In genomic region chr16:29876578-29877249, GRCh38 we compare ENCODE assay signal across 9 cellular contexts. TPM values are rescaled to one million over a fixed set of nuclear protein-coding genes. Genes with fewer than 3 reads are reported as not detected.
A peak's percentile ranks its signal among the peaks of the same experiment; 100 is the strongest.
DNase-seq lines count a peak whose midpoint lies in the region; ATAC-seq and TF ChIP-seq lines count a peak whose summit lies in the region.
"Had no signal": no experiment of that assay in that cellular context is flagged by ENCODE, and none has a peak within 500 bp of the region (broad histone marks: within the 10 kb centered on the region; RNA-seq: fewer than 3 reads in every experiment).

No MANE protein-coding gene starts in this region.

- no peak for TF ChIP-seq CTCF in GM13977 (IDR thresholded peaks at IDR 0.05; ENCODE audit: extremely low read depth, insufficient read depth, missing control alignments)

- ATAC-seq in HG02623 (IDR thresholded peaks at IDR 0.05; ENCODE audit: unreplicated experiment) (no peak), GM19328 (IDR thresholded peaks at IDR 0.05; ENCODE audit: unreplicated experiment) (no peak), GM21717 (IDR thresholded peaks at IDR 0.05; ENCODE audit: unreplicated experiment) (no peak)

- no peaks in the 10 kb centered on the region for H3K4me1 ChIP-seq in iPS-20b (ENCODE audit: insufficient read depth, low read length)

- H3K9ac ChIP-seq in iPS-20b (ENCODE audit: low read depth, low read length) = peak overlapping the region; percentile 32; the same call in 1 of the 2 replicates

- in situ Hi-C loops in GM13977 (cut with MboI; ENCODE audit: low pct_unique_long_range_greater_than_20kb, low sequenced_read_pairs, unreplicated experiment) = no loop called here

- peak overlapping the region in 3 of 4 donors; percentile 41 to 95 (median 63) for H3K4me3 Mint-ChIP-seq in IgD-negative memory B cell
- H3K4me3 Mint-ChIP-seq in stimulated activated naive CD8-positive, alpha-beta T cell treated with anti-CD3 and anti-CD28 coated beads, Interleukin-15, Interleukin-2, amounts not matched to agents 100 ng/mL and 50 ng/mL, for 24 hours = peak overlapping the region; percentile 68

- H3K27me3 Mint-ChIP-seq in IgD-negative memory B cell = peaks cover 31% of the 10 kb centered on the region
- H3K27me3 Mint-ChIP-seq in stimulated activated naive CD8-positive, alpha-beta T cell treated with anti-CD3 and anti-CD28 coated beads, Interleukin-15, Interleukin-2, amounts not matched to agents 100 ng/mL and 50 ng/mL, for 24 hours = peaks cover 29% of the 10 kb centered on the region

- no peaks in the 10 kb centered on the region for H3K9me3 ChIP-seq in iPS-20b (ENCODE audit: insufficient read depth, low read depth, low read length)

- peak; percentile 18 for DNase-seq in activated effector memory CD4-positive, alpha-beta T cell treated with Interleukin-2 at 50 U/mL for 16 hours
- DNase-seq in GM13977 (ENCODE audit: low spot score) = no peak
- DNase-seq: NCI-H2081 had no signal

- no peaks in the 10 kb centered on the region for H3K36me3 Mint-ChIP-seq in IgD-negative memory B cell
- no peaks in the 10 kb centered on the region for H3K36me3 Mint-ChIP-seq in stimulated activated naive CD8-positive, alpha-beta T cell treated with anti-CD3 and anti-CD28 coated beads, Interleukin-15, Interleukin-2, amounts not matched to agents 100 ng/mL and 50 ng/mL, for 24 hours (ENCODE audit: low read depth)

- H3K27ac ChIP-seq in iPS-20b (ENCODE audit: low read length) = no peak overlapping the region

- H3K27me3 ChIP-seq in iPS-20b (ENCODE audit: insufficient read depth, low read length) = peaks cover 15% of the 10 kb centered on the region

- peaks cover 5% of the 10 kb centered on the region; the same call in 1 of the 2 replicates for H3K36me3 ChIP-seq in iPS-20b (ENCODE audit: insufficient read depth, low read depth, low read length)

- H3K4me3 ChIP-seq in iPS-20b (ENCODE audit: low read length) = peak overlapping the region; percentile 76

- H3K27ac Mint-ChIP-seq in IgD-negative memory B cell = peak overlapping the region in 1 of 3 donors; percentile 46
- H3K27ac Mint-ChIP-seq in stimulated activated naive CD8-positive, alpha-beta T cell treated with anti-CD3 and anti-CD28 coated beads, Interleukin-15, Interleukin-2, amounts not matched to agents 100 ng/mL and 50 ng/mL, for 24 hours = no peak overlapping the region

- H3K9me3 Mint-ChIP-seq in IgD-negative memory B cell = no peaks in the 10 kb centered on the region
- no peaks in the 10 kb centered on the region for H3K9me3 Mint-ChIP-seq in stimulated activated naive CD8-positive, alpha-beta T cell treated with anti-CD3 and anti-CD28 coated beads, Interleukin-15, Interleukin-2, amounts not matched to agents 100 ng/mL and 50 ng/mL, for 24 hours

- peaks cover 0 to 14% (median 8%) of the 10 kb centered on the region in 3 donors for H3K4me1 Mint-ChIP-seq in IgD-negative memory B cell
- H3K4me1 Mint-ChIP-seq in stimulated activated naive CD8-positive, alpha-beta T cell treated with anti-CD3 and anti-CD28 coated beads, Interleukin-15, Interleukin-2, amounts not matched to agents 100 ng/mL and 50 ng/mL, for 24 hours (ENCODE audit: low read depth) = peaks cover 16% of the 10 kb centered on the region

RNA-seq across cellular contexts. Expression of gene CDIPT, which starts 13.7 kb away (rescaled TPM):
- polyA plus RNA-seq in IgD-negative memory B cell = 73.8 TPM

RNA-seq across cellular contexts. Expression of gene SEZ6L2, which starts 22.6 kb away (rescaled TPM):
- polyA plus RNA-seq in IgD-negative memory B cell = not detected

RNA-seq across cellular contexts. Expression of gene ASPHD1, which starts 23.6 kb away (rescaled TPM):
- polyA plus RNA-seq in IgD-negative memory B cell = not detected

RNA-seq across cellular contexts. Expression of gene KCTD13, which starts 49.3 kb away (rescaled TPM):
- polyA plus RNA-seq in IgD-negative memory B cell = 19.2 TPM

RNA-seq across cellular contexts. Expression of gene MVP, which starts 56.5 kb away (rescaled TPM):
- polyA plus RNA-seq in IgD-negative memory B cell = 90.3 TPM
